Comparison of ENCODE assay signal across 1 cellular context in the genomic region with DNA sequence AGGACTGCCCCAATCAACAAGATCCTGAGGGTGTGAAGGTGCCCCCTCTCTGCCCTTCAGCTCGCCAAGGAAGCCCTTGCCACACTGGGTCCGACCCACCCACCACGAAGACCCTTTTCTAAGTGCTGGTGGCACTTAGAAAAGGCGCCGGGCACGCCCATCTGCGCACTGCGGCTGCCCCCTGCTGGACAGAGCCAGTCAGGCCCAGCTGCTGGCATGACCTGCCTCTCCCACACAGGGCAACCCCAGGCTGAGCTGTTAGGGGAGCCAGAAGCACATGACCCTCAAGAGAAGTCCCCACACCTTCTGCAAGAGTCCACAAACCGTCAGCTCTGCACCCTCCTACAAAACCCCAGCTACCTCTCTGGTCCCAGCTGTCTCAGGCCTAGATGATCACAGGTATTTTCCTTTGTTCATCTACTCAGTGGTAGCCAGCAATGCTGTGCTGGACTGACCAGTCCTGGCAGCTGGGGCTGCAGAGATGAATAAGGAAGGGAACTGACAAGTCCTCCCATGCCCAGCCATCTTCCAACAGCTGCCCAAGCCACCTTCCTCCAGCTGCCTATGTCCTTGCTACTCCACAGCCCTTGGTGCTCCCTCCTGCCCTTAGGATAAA.
A peak's percentile ranks its signal among the peaks of the same experiment; 100 is the strongest.
TF ChIP-seq lines count a peak whose summit lies in the region.

No MANE protein-coding gene starts in this region.

TF ChIP-seq in K562, 482 proteins besides CTCF, POLR2A, EP300 and RAD21 (continued from another document and continues in another):
- TF ChIP-seq, protein P1, sequence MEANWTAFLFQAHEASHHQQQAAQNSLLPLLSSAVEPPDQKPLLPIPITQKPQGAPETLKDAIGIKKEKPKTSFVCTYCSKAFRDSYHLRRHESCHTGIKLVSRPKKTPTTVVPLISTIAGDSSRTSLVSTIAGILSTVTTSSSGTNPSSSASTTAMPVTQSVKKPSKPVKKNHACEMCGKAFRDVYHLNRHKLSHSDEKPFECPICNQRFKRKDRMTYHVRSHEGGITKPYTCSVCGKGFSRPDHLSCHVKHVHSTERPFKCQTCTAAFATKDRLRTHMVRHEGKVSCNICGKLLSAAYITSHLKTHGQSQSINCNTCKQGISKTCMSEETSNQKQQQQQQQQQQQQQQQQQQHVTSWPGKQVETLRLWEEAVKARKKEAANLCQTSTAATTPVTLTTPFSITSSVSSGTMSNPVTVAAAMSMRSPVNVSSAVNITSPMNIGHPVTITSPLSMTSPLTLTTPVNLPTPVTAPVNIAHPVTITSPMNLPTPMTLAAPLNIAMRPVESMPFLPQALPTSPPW (CRISPR knock-in tag; IDR thresholded peaks at IDR 0.05): no peak
- TF ChIP-seq E2F6 (IDR thresholded peaks at IDR 0.05; ENCODE audit: borderline replicate concordance in 1 of 2, extremely low read depth in 1 of 2, insufficient read depth in 1 of 2, insufficient read length in 1 of 2, low read depth in 1 of 2, low read length in 1 of 2, poor library complexity in 1 of 2, severe bottlenecking in 1 of 2): no peak
- no peak for TF ChIP-seq ZNF444 (CRISPR knock-in tag; IDR thresholded peaks at IDR 0.05)
- no peak for TF ChIP-seq ZC3H4 (CRISPR knock-in tag; IDR thresholded peaks at IDR 0.05; ENCODE audit: borderline replicate concordance)
- TF ChIP-seq RB1 (IDR thresholded peaks at IDR 0.05; ENCODE audit: low read depth): peak; percentile 87
- TF ChIP-seq POLR2AphosphoS5 (IDR thresholded peaks at IDR 0.05; ENCODE audit: control insufficient read depth, insufficient read depth, low read depth, low read length): no peak
- TF ChIP-seq ZNF551 (CRISPR knock-in tag; IDR thresholded peaks at IDR 0.05): no peak
- TF ChIP-seq ZNF263 (CRISPR knock-in tag; IDR thresholded peaks at IDR 0.05; ENCODE audit: borderline replicate concordance): no peak
- no peak for TF ChIP-seq ZNF232 (CRISPR knock-in tag; IDR thresholded peaks at IDR 0.05)
- TF ChIP-seq DMBX1 (CRISPR knock-in tag; IDR thresholded peaks at IDR 0.05; ENCODE audit: borderline replicate concordance): no peak
- TF ChIP-seq EWSR1 (IDR thresholded peaks at IDR 0.05; ENCODE audit: borderline replicate concordance, low read depth, partially characterized antibody): no peak
- 0 out of 2 replicates have a peak, but pooled peaks have one; percentile 23 for TF ChIP-seq CTBP1 (IDR thresholded peaks at IDR 0.05; ENCODE audit: borderline replicate concordance)
- no peak for TF ChIP-seq RUNX1 (IDR thresholded peaks at IDR 0.05; ENCODE audit: low read depth)
- no peak for TF ChIP-seq ZNF408 (CRISPR knock-in tag; IDR thresholded peaks at IDR 0.05; ENCODE audit: low read depth)
- no peak for TF ChIP-seq BRD4 (IDR thresholded peaks at IDR 0.05)
- 0 out of 4 replicates have a peak, but pooled peaks of 1 of the 2 experiments have one; percentile 32 for TF ChIP-seq KDM4B (IDR thresholded peaks at IDR 0.05; ENCODE audit: borderline replicate concordance in 2 of 2, low read depth in 1 of 2)
- no peak for TF ChIP-seq PRPF4 (IDR thresholded peaks at IDR 0.05; ENCODE audit: insufficient read depth, low read depth, low read length, poor library complexity, severe bottlenecking)
- no peak for TF ChIP-seq PPARD (CRISPR knock-in tag; IDR thresholded peaks at IDR 0.05)
- TF ChIP-seq, protein P2, sequence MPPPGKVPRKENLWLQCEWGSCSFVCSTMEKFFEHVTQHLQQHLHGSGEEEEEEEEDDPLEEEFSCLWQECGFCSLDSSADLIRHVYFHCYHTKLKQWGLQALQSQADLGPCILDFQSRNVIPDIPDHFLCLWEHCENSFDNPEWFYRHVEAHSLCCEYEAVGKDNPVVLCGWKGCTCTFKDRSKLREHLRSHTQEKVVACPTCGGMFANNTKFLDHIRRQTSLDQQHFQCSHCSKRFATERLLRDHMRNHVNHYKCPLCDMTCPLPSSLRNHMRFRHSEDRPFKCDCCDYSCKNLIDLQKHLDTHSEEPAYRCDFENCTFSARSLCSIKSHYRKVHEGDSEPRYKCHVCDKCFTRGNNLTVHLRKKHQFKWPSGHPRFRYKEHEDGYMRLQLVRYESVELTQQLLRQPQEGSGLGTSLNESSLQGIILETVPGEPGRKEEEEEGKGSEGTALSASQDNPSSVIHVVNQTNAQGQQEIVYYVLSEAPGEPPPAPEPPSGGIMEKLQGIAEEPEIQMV (tag; conservative IDR thresholded peaks at IDR 0.05; ENCODE audit: low read depth): no peak
- peak; percentile 88 for TF ChIP-seq STAG1 (CRISPR knock-in tag; IDR thresholded peaks at IDR 0.05; ENCODE audit: borderline replicate concordance)
- TF ChIP-seq PTRF (tag; IDR thresholded peaks at IDR 0.05): no peak
- 0 out of 2 replicates have a peak, but pooled peaks have one; percentile 39 for TF ChIP-seq SP1 (CRISPR knock-in tag; IDR thresholded peaks at IDR 0.05)
- TF ChIP-seq SMARCB1 (IDR thresholded peaks at IDR 0.05; ENCODE audit: insufficient read length, low read depth): no peak
- no peak for TF ChIP-seq SMARCE1 (IDR thresholded peaks at IDR 0.05)
- TF ChIP-seq KLF6 (CRISPR knock-in tag; IDR thresholded peaks at IDR 0.05; ENCODE audit: borderline replicate concordance): no peak
- TF ChIP-seq CHAMP1 (IDR thresholded peaks at IDR 0.05): no peak
- TF ChIP-seq MYNN (IDR thresholded peaks at IDR 0.05): peak; percentile 66; the same call in 1 of the 2 replicates
- TF ChIP-seq MYNN (CRISPR knock-in tag; IDR thresholded peaks at IDR 0.05): no peak
- no peak for TF ChIP-seq ZNF140 (CRISPR knock-in tag; IDR thresholded peaks at IDR 0.05)
- peak; percentile 95 for TF ChIP-seq SMC3 (conservative IDR thresholded peaks at IDR 0.05; ENCODE audit: insufficient read depth, low read depth, low read length)
- TF ChIP-seq, protein P3, sequence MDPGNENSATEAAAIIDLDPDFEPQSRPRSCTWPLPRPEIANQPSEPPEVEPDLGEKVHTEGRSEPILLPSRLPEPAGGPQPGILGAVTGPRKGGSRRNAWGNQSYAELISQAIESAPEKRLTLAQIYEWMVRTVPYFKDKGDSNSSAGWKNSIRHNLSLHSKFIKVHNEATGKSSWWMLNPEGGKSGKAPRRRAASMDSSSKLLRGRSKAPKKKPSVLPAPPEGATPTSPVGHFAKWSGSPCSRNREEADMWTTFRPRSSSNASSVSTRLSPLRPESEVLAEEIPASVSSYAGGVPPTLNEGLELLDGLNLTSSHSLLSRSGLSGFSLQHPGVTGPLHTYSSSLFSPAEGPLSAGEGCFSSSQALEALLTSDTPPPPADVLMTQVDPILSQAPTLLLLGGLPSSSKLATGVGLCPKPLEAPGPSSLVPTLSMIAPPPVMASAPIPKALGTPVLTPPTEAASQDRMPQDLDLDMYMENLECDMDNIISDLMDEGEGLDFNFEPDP (CRISPR knock-in tag; IDR thresholded peaks at IDR 0.05): no peak
- TF ChIP-seq DNMT1 (IDR thresholded peaks at IDR 0.05): no peak
- TF ChIP-seq, protein P4, sequence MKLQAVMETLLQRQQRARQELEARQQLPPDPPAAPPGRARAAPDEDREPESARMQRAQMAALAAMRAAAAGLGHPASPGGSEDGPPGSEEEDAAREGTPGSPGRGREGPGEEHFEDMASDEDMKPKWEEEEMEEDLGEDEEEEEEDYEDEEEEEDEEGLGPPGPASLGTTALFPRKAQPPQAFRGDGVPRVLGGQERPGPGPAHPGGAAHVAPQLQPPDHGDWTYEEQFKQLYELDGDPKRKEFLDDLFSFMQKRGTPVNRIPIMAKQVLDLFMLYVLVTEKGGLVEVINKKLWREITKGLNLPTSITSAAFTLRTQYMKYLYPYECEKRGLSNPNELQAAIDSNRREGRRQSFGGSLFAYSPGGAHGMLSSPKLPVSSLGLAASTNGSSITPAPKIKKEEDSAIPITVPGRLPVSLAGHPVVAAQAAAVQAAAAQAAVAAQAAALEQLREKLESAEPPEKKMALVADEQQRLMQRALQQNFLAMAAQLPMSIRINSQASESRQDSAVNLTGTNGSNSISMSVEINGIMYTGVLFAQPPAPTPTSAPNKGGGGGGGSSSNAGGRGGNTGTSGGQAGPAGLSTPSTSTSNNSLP (IDR thresholded peaks at IDR 0.05; ENCODE audit: borderline replicate concordance, low read depth, low read length): no peak
- TF ChIP-seq NEUROD1 (IDR thresholded peaks at IDR 0.05; ENCODE audit: borderline replicate concordance, low read depth, low read length, partially characterized antibody): peak; percentile 42
- TF ChIP-seq BACH1 (tag; IDR thresholded peaks at IDR 0.05): no peak
- no peak for TF ChIP-seq ZNF184 (CRISPR knock-in tag; IDR thresholded peaks at IDR 0.05)
- TF ChIP-seq MCM3 (IDR thresholded peaks at IDR 0.05): no peak
- no peak for TF ChIP-seq RREB1 (CRISPR knock-in tag; IDR thresholded peaks at IDR 0.05)
- TF ChIP-seq CREM (IDR thresholded peaks at IDR 0.05; ENCODE audit: low read depth): peak; percentile 52; the same call in 1 of the 2 replicates
- TF ChIP-seq, protein P5, sequence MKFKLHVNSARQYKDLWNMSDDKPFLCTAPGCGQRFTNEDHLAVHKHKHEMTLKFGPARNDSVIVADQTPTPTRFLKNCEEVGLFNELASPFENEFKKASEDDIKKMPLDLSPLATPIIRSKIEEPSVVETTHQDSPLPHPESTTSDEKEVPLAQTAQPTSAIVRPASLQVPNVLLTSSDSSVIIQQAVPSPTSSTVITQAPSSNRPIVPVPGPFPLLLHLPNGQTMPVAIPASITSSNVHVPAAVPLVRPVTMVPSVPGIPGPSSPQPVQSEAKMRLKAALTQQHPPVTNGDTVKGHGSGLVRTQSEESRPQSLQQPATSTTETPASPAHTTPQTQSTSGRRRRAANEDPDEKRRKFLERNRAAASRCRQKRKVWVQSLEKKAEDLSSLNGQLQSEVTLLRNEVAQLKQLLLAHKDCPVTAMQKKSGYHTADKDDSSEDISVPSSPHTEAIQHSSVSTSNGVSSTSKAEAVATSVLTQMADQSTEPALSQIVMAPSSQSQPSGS (CRISPR knock-in tag; IDR thresholded peaks at IDR 0.05): no peak
- 0 out of 2 replicates have a peak, but pooled peaks have one; percentile 19 for TF ChIP-seq ESRRA (IDR thresholded peaks at IDR 0.05; ENCODE audit: borderline replicate concordance, low read depth)
- no peak for TF ChIP-seq TOE1 (IDR thresholded peaks at IDR 0.05; ENCODE audit: borderline replicate concordance)
- no peak for TF ChIP-seq TOE1 (CRISPR knock-in tag; IDR thresholded peaks at IDR 0.05; ENCODE audit: borderline replicate concordance, low read depth)
- TF ChIP-seq MAZ (CRISPR knock-in tag; conservative IDR thresholded peaks at IDR 0.05 in 1 of 2, IDR thresholded peaks at IDR 0.05 in 1 of 2): 0 out of 4 replicates have a peak, but pooled peaks of 1 of the 2 experiments have one; percentile 37
